In the genomic region with DNA sequence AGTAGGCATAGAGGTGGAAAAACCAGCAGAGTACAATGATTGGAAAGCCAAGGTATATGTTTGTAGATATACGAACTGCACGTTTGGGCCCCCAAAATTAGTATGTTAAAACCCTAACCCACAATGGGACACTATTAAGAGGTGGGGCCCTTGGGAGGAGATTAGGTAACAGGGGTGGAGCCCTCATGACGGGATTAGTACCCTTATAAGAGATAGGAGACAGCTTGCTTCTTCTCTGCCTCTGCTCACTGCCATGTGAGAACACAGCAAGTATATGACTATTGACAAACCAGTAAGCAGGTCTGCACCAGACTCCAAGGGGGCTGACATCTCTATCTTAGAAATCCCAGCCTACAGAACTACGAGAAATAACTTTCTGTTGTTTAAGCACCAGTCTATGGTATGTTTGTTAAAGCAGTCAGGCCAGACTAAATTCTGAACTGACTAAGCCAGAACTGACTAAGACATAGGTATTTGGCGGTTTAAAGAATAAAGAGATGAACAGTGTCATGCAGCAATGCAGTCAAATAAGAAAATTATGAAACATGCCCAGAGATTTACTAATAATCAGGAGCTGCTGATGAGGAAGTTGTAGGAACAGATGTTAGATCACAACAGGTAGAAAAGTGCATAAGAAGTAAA, we compare ENCODE assay signal across 16 cellular contexts.
DNase-seq lines count a peak whose midpoint lies in the region; ATAC-seq and TF ChIP-seq lines count a peak whose summit lies in the region.
"Had no signal": no experiment of that assay in that cellular context is flagged by ENCODE, and none has a peak within 500 bp of the region (broad histone marks: within the 10 kb centered on the region; RNA-seq: fewer than 3 reads in every experiment).

No MANE protein-coding gene starts in this region.

- ATAC-seq in HG03342 (IDR thresholded peaks at IDR 0.05; ENCODE audit: unreplicated experiment): no peak
- ATAC-seq: naive thymus-derived CD8-positive, alpha-beta T cell; stimulated activated memory B cell treated with anti-CD40 and anti-IgM and Interleukin-4, amounts not matched to agents 10 μg/mL and 1 μg/mL and 100 μg/mL, for 72 hours had no signal

- H3K36me3 ChIP-seq in GM23248 (ENCODE audit: low read depth): no peaks in the 10 kb centered on the region
- no peaks in the 10 kb centered on the region for H3K36me3 ChIP-seq in smooth muscle cell (ENCODE audit: low read depth)

- 82 to 87% methylated on average over 5 of the region's 5 CpGs for WGBS in GM23248 (ENCODE audit: low coverage in 1 of 2, low lambda C conversion rate in 2 of 2, missing lambda C conversion rate in 2 of 2), 2 experiments
- WGBS in smooth muscle cell (ENCODE audit: low lambda C conversion rate): 79% methylated on average over 5 of the region's 5 CpGs

- TF ChIP-seq CTCF in fibroblast of mammary gland (conservative IDR thresholded peaks at IDR 0.05; ENCODE audit: control insufficient read depth, insufficient read depth, low read depth, low read length) (no peak), smooth muscle cell (IDR thresholded peaks at IDR 0.05; ENCODE audit: borderline replicate concordance, insufficient read depth, poor library complexity, severe bottlenecking) (no peak)

- H3K79me2 ChIP-seq in GM23248 (ENCODE audit: insufficient read depth) (no peaks in the 10 kb centered on the region), smooth muscle cell (ENCODE audit: low read depth) (no peaks in the 10 kb centered on the region)

- H3K4me1 ChIP-seq in GM23248 (ENCODE audit: insufficient read depth): peaks cover 36% of the 10 kb centered on the region
- H3K4me1 ChIP-seq in smooth muscle cell (ENCODE audit: low read depth): no peaks in the 10 kb centered on the region
- H3K4me1 ChIP-seq: spleen had no signal

- H3K9me2 ChIP-seq in GM23248 (ENCODE audit: insufficient read depth): no peaks in the 10 kb centered on the region

- H2AFZ ChIP-seq in GM23248 (no peak overlapping the region), smooth muscle cell (ENCODE audit: low read depth) (no peak overlapping the region)

- 0 out of 2 replicates have a peak overlapping the region, but pooled peaks have one; percentile 21 for H3K27ac ChIP-seq in GM23248
- H3K27ac ChIP-seq in smooth muscle cell (ENCODE audit: low read depth): no peak overlapping the region
- H3K27ac ChIP-seq: spleen, tibial artery, VCaP had no signal

- H4K20me1 ChIP-seq in GM23248 (ENCODE audit: insufficient read depth): no peaks in the 10 kb centered on the region
- H4K20me1 ChIP-seq in smooth muscle cell (ENCODE audit: low read depth): no peaks in the 10 kb centered on the region

- no peak overlapping the region for H3K4me2 ChIP-seq in GM23248 (ENCODE audit: unreplicated experiment)
- no peak overlapping the region for H3K4me2 ChIP-seq in smooth muscle cell

- H3K9ac ChIP-seq in GM23248 (no peak overlapping the region), smooth muscle cell (ENCODE audit: low read depth) (no peak overlapping the region)

- DNase-seq in GM23248 (peak; percentile 66), amniotic epithelial cell (ENCODE audit: low read depth) (peak; percentile 73), fibroblast of mammary gland (ENCODE audit: low read depth) (peak; percentile 72), skeletal muscle cell (ENCODE audit: low read depth) (peak; percentile 30), smooth muscle cell (lab: John Stamatoyannopoulos, UW; ENCODE audit: unreplicated experiment) (no peak)
- no peak for DNase-seq in activated CD8-positive, alpha-beta memory T cell treated with anti-CD3 and anti-CD28 coated beads, Interleukin-2, amount 50 U/mL, for 4 hours
- DNase-seq: activated CD4-positive, alpha-beta memory T cell treated with anti-CD3 and anti-CD28 coated beads for 36 hours; H7; naive thymus-derived CD8-positive, alpha-beta T cell; NCI-H1417; NCI-H2171; spleen; tibial artery had no signal

- H3K27me3 ChIP-seq in GM23248 (replicated peaks; ENCODE audit: insufficient read depth) (no peaks in the 10 kb centered on the region), smooth muscle cell (ENCODE audit: low read depth) (no peaks in the 10 kb centered on the region)
- H3K27me3 ChIP-seq: spleen, tibial artery had no signal

- no peaks in the 10 kb centered on the region for H3K9me3 ChIP-seq in GM23248 (ENCODE audit: low read depth)
- H3K9me3 ChIP-seq in smooth muscle cell (replicated peaks; ENCODE audit: low read depth): no peaks in the 10 kb centered on the region
- H3K9me3 ChIP-seq: tibial artery had no signal

- peaks cover 9% of the 10 kb centered on the region; the same call in 1 of the 2 replicates for H3F3A ChIP-seq in GM23248 (ENCODE audit: insufficient read depth)
- H3F3A ChIP-seq in smooth muscle cell (ENCODE audit: low read depth): no peaks in the 10 kb centered on the region

- H3K4me3 ChIP-seq in GM23248 (no peak overlapping the region), fibroblast of mammary gland (ENCODE audit: control insufficient read depth, low read depth, low read length) (no peak overlapping the region), skeletal muscle cell (ENCODE audit: low read depth, low read length) (no peak overlapping the region), smooth muscle cell (no peak overlapping the region)
- H3K4me3 ChIP-seq: spleen, tibial artery had no signal

- in situ Hi-C loops in GM23248 (cut with MboI): no loop called here

Comparison
In these comparisons a context has a peak if more than half of its experiments do, and no peak if none do; other contexts are left out.
1. DNase-seq: peak in GM23248 (single experiment), amniotic epithelial cell (single experiment), fibroblast of mammary gland (single experiment) and skeletal muscle cell (single experiment); none in activated CD8-positive, alpha-beta memory T cell treated with anti-CD3 and anti-CD28 coated beads, Interleukin-2, amount 50 U/mL, for 4 hours (single experiment) and smooth muscle cell (single experiment).